ENCODE assay signal across 8 cellular contexts in the genomic region with DNA sequence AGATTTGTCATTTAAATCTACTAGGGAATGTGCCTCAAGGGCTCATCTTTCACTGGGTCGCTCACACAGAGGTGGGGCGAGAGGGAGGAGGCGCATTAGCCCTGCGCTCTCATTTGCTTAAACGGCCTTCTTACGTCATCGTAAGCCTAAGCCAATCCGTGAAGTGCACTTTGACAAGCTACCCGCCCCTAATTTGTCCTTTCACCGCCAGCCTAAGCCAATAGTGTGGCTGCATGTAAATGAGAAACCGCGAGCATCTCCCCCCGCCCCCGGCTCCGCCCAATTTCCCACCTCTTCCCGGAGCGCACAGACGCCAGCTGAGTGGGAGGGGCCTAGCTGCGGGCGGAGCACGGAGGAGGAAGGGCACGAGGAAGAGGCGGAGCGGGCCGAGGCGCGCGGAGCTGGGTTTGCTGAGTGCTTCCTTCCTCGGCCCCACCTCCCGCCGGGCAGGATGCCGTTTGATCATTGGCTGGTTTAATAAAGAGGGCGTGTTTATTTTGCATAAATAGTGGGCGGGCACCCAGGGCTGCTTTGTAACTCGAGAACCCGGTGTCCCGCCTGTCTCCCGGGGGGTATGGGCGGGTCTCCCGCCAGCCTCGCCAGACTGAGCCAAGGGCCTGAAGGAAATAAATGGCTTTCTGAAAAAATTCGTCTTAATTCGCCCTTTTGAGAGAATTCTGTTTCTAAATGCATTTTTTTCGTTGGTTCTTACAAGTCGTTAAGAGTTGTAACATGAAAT.
A peak's percentile ranks its signal among the peaks of the same experiment; 100 is the strongest.
DNase-seq lines count a peak whose midpoint lies in the region; ATAC-seq and TF ChIP-seq lines count a peak whose summit lies in the region.

No MANE protein-coding gene starts in this region.

- H3K27ac ChIP-seq in HUES48 (ENCODE audit: low read depth, low read length) (peak overlapping the region; percentile 78), neural cell (ENCODE audit: low read length) (no peak overlapping the region), testis (no peak overlapping the region)

- ATAC-seq in GM21576 (IDR thresholded peaks at IDR 0.05; ENCODE audit: unreplicated experiment) = peak; percentile 90

- DNase-seq in DMS153 treated with DMSO at 0.1 percent for 48 hours (lab: John Stamatoyannopoulos, UW; ENCODE audit: unreplicated experiment) (peak; percentile 100), NOMO-1 treated with DMSO at 0.1 percent for 48 hours (lab: John Stamatoyannopoulos, UW; ENCODE audit: unreplicated experiment) (peak; percentile 99), epidermal melanocyte (ENCODE audit: insufficient read length, low spot score) (peak; percentile 85), testis (peak; percentile 89)
- peak; percentile 79 to 85 (median 81) for DNase-seq in activated CD8-positive, alpha-beta memory T cell treated with anti-CD3 and anti-CD28 coated beads for 48 hours (ENCODE audit: low read depth in 2 of 3, low spot score in 2 of 3)

- WGBS in testis, 2 donors = 7% methylated on average over 22 to 45 of the region's 45 CpGs

- H3F3A ChIP-seq in neural cell (ENCODE audit: insufficient read depth, low read length, poor library complexity, severe bottlenecking) = no peaks in the 10 kb centered on the region

- no peak for TF ChIP-seq EP300 in neural cell (conservative IDR thresholded peaks at IDR 0.05; ENCODE audit: poor library complexity, severe bottlenecking)

- no peaks in the 10 kb centered on the region for H3K9me3 ChIP-seq in HUES48 (ENCODE audit: control insufficient read depth, insufficient read depth, low read length)
- H3K9me3 ChIP-seq in neural cell (ENCODE audit: low read length) = no peaks in the 10 kb centered on the region
- no peaks in the 10 kb centered on the region for H3K9me3 ChIP-seq in testis

- TF ChIP-seq POLR2A in testis (IDR thresholded peaks at IDR 0.05) = no peak

- H3K79me2 ChIP-seq in neural cell (replicated peaks; ENCODE audit: insufficient read depth, low read length) = no peaks in the 10 kb centered on the region

- H3K9me2 ChIP-seq in neural cell (ENCODE audit: insufficient read depth, low read length) = no peaks in the 10 kb centered on the region

- no peak overlapping the region for H2AFZ ChIP-seq in neural cell (ENCODE audit: low read depth, low read length)

- peaks cover 64% of the 10 kb centered on the region for H3K4me1 ChIP-seq in HUES48 (ENCODE audit: control insufficient read depth, insufficient read depth, low read length)
- H3K4me1 ChIP-seq in testis = no peaks in the 10 kb centered on the region

- peaks cover 55% of the 10 kb centered on the region for H3K27me3 ChIP-seq in HUES48 (ENCODE audit: control insufficient read depth, insufficient read depth, low read length)
- peaks cover 100% of the 10 kb centered on the region for H3K27me3 ChIP-seq in neural cell (ENCODE audit: insufficient read depth, low read depth, low read length)
- peaks cover 17% of the 10 kb centered on the region for H3K27me3 ChIP-seq in testis

- no peaks in the 10 kb centered on the region for H3K36me3 ChIP-seq in HUES48 (ENCODE audit: control insufficient read depth, insufficient read depth, low read length)
- no peaks in the 10 kb centered on the region for H3K36me3 ChIP-seq in neural cell (ENCODE audit: insufficient read depth, low read length)
- no peaks in the 10 kb centered on the region for H3K36me3 ChIP-seq in testis (ENCODE audit: low read depth, missing control alignments)

- H3K9ac ChIP-seq in HUES48 (ENCODE audit: low read depth, low read length) (no peak overlapping the region), neural cell (ENCODE audit: low read length) (no peak overlapping the region)

- H3K4me2 ChIP-seq in neural cell (ENCODE audit: low read length) = no peak overlapping the region

- H3K4me3 ChIP-seq in HUES48 (ENCODE audit: low read depth, low read length) (0 out of 2 replicates have a peak overlapping the region, but pooled peaks have one; percentile 22), neural cell (ENCODE audit: low read length) (peak overlapping the region; percentile 60), testis (peak overlapping the region; percentile 16 to 27)

- TF ChIP-seq CTCF in neural cell (IDR thresholded peaks at IDR 0.05; ENCODE audit: poor library complexity, severe bottlenecking) (no peak), testis (IDR thresholded peaks at IDR 0.05) (no peak)

- H4K20me1 ChIP-seq in neural cell (ENCODE audit: insufficient read depth) = no peaks in the 10 kb centered on the region

- intact Hi-C loops in testis (cut with DNase I; ENCODE audit: low total_unique reads) = no loop called here

- TF ChIP-seq RAD21 in neural cell (conservative IDR thresholded peaks at IDR 0.05) = no peak

TF ChIP-seq in neural cell, 6 proteins besides CTCF, POLR2A, EP300 and RAD21:
- TF ChIP-seq, protein P1, sequence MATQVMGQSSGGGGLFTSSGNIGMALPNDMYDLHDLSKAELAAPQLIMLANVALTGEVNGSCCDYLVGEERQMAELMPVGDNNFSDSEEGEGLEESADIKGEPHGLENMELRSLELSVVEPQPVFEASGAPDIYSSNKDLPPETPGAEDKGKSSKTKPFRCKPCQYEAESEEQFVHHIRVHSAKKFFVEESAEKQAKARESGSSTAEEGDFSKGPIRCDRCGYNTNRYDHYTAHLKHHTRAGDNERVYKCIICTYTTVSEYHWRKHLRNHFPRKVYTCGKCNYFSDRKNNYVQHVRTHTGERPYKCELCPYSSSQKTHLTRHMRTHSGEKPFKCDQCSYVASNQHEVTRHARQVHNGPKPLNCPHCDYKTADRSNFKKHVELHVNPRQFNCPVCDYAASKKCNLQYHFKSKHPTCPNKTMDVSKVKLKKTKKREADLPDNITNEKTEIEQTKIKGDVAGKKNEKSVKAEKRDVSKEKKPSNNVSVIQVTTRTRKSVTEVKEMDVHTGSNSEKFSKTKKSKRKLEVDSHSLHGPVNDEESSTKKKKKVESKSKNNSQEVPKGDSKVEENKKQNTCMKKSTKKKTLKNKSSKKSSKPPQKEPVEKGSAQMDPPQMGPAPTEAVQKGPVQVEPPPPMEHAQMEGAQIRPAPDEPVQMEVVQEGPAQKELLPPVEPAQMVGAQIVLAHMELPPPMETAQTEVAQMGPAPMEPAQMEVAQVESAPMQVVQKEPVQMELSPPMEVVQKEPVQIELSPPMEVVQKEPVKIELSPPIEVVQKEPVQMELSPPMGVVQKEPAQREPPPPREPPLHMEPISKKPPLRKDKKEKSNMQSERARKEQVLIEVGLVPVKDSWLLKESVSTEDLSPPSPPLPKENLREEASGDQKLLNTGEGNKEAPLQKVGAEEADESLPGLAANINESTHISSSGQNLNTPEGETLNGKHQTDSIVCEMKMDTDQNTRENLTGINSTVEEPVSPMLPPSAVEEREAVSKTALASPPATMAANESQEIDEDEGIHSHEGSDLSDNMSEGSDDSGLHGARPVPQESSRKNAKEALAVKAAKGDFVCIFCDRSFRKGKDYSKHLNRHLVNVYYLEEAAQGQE (IDR thresholded peaks at IDR 0.05; ENCODE audit: borderline replicate concordance) = no peak
- TF ChIP-seq MXI1 (conservative IDR thresholded peaks at IDR 0.05; ENCODE audit: poor library complexity, severe bottlenecking) (no peak), TAF1 (IDR thresholded peaks at IDR 0.05; ENCODE audit: low read depth) (no peak), SMC3 (conservative IDR thresholded peaks at IDR 0.05; ENCODE audit: poor library complexity) (no peak), POLR2AphosphoS5 (IDR thresholded peaks at IDR 0.05) (no peak), EZH2 (IDR thresholded peaks at IDR 0.05; ENCODE audit: borderline replicate concordance, insufficient read depth, low read length, poor library complexity, severe bottlenecking) (no peak)
TF ChIP-seq in neural cell: peak in this region for 0.
